Comparison of ENCODE assay signal across 8 cellular contexts in the genomic region with DNA sequence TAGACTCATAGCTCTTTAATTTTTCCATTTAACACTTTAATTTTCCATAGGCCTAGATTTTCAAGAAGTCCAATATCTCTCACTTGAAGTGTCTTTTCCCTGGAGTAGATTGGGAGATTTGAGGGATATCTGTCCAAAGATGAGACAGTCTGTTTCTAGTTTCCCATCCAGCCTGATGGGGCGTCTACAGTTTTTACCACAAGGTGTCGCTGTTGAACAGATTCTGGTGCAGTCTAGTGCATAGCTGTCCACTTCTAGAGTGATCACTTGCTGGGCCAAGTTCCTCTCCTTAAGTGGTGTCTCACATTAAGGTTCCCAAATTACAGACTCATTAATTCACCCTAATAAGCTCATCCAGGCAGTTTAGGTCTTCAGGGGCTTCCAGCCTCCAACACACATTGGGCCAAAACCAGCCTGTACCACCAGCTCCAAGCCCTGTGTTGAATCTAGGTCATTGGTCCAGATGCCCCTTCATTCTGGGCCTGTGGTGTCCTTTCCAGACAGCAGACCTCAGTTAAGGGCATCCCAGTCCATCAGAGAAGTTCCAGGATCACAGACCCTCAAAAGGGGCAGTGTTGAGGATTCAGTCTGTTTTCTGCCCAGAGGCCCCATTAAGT. TPM values are rescaled to one million over a fixed set of nuclear protein-coding genes. Genes with fewer than 3 reads are reported as not detected.
DNase-seq lines count a peak whose midpoint lies in the region; ATAC-seq and TF ChIP-seq lines count a peak whose summit lies in the region.

No MANE protein-coding gene starts in this region.

- no peaks in the 10 kb centered on the region for H3K27me3 Mint-ChIP-seq in activated CD8-positive, alpha-beta T cell treated with anti-CD3 and anti-CD28 coated beads, Interleukin-2, amount 10 ng/mL, durations not matched to agents 7 days and 5 days (ENCODE audit: low read depth)

- no peaks in the 10 kb centered on the region for H3K4me1 ChIP-seq in foreskin keratinocyte

- DNase-seq in GM04504 (ENCODE audit: low read depth) (peak; percentile 4), MV-4-11 (lab: John Stamatoyannopoulos, UW) (peak; percentile 58), foreskin keratinocyte (peak in 1 of 2 donors; percentile 34), NCI-H128 (lab: John Stamatoyannopoulos, UW; ENCODE audit: unreplicated experiment) (no peak), GM19240 (ENCODE audit: insufficient read length, low spot score) (no peak), sciatic nerve (ENCODE audit: low spot score) (no peak)
- DNase-seq in activated CD8-positive, alpha-beta T cell treated with anti-CD3 and anti-CD28 coated beads, Interleukin-2, amount 10 ng/mL, durations not matched to agents 7 days and 5 days = peak; percentile 74
- DNase-seq in stimulated activated naive CD4-positive, alpha-beta T cell treated with Interleukin-2 at 50 U/mL for 16 hours (lab: John Stamatoyannopoulos, UW) = peak; percentile 18

- H3K4me1 Mint-ChIP-seq in activated CD8-positive, alpha-beta T cell treated with anti-CD3 and anti-CD28 coated beads, Interleukin-2, amount 10 ng/mL, durations not matched to agents 7 days and 5 days (ENCODE audit: low read depth) = peaks cover 40% of the 10 kb centered on the region

- POLR2A ChIA-PET in activated CD8-positive, alpha-beta T cell treated with anti-CD3 and anti-CD28 coated beads, Interleukin-2, amount 10 ng/mL, durations not matched to agents 7 days and 5 days (lab: Charles Lee) = interaction anchor here (1.1 to 2.3 kb wide), 4 partner anchors 9 to 75 kb away, joined by 3 to 26 read pairs (median 12); partner anchors contain the start of genes CYLD and SNX20

- H3K27ac ChIP-seq in foreskin keratinocyte = no peak overlapping the region

- intact Hi-C loops in sciatic nerve (cut with DNase I) = no loop called here

- H3K27ac Mint-ChIP-seq in activated CD8-positive, alpha-beta T cell treated with anti-CD3 and anti-CD28 coated beads, Interleukin-2, amount 10 ng/mL, durations not matched to agents 7 days and 5 days = no peak overlapping the region

- H3K4me3 Mint-ChIP-seq in activated CD8-positive, alpha-beta T cell treated with anti-CD3 and anti-CD28 coated beads, Interleukin-2, amount 10 ng/mL, durations not matched to agents 7 days and 5 days = no peak overlapping the region

- peak; percentile 77 for TF ChIP-seq CTCF in foreskin keratinocyte (conservative IDR thresholded peaks at IDR 0.05)

- peaks cover 26% of the 10 kb centered on the region for H3K9me3 Mint-ChIP-seq in activated CD8-positive, alpha-beta T cell treated with anti-CD3 and anti-CD28 coated beads, Interleukin-2, amount 10 ng/mL, durations not matched to agents 7 days and 5 days (ENCODE audit: insufficient read depth)

- H3K36me3 Mint-ChIP-seq in activated CD8-positive, alpha-beta T cell treated with anti-CD3 and anti-CD28 coated beads, Interleukin-2, amount 10 ng/mL, durations not matched to agents 7 days and 5 days (ENCODE audit: low read depth) = peaks cover 83% of the 10 kb centered on the region

- H3K27me3 ChIP-seq in foreskin keratinocyte = peaks cover 10% of the 10 kb centered on the region

- CTCF ChIA-PET in activated CD8-positive, alpha-beta T cell treated with anti-CD3 and anti-CD28 coated beads, Interleukin-2, amount 10 ng/mL, durations not matched to agents 7 days and 5 days (lab: Charles Lee) = interaction anchor here (0.7 to 28.0 kb wide), 29 partner anchors 8 to 647 kb away, joined by 3 to 567 read pairs (median 4); partner anchors contain the start of genes CNEP1R1, CYLD and SNX20

- ATAC-seq in activated CD8-positive, alpha-beta T cell treated with anti-CD3 and anti-CD28 coated beads, Interleukin-2, amount 10 ng/mL, durations not matched to agents 7 days and 5 days = peak; percentile 14
- peak; percentile 54 for ATAC-seq in foreskin keratinocyte
- ATAC-seq in sciatic nerve = no peak

RNA-seq across cellular contexts. Expression of gene SNX20, which starts 9.4 kb away (rescaled TPM):
- total RNA-seq in activated CD8-positive, alpha-beta T cell treated with anti-CD3 and anti-CD28 coated beads, Interleukin-2, amount 10 ng/mL, durations not matched to agents 7 days and 5 days = 10 to 100 TPM; 64.8 to 65.3 TPM
- not detected in 2 replicates for total RNA-seq in foreskin keratinocyte
- not detected in 2 replicates for polyA plus RNA-seq in foreskin keratinocyte
- total RNA-seq in sciatic nerve = 2.6 TPM

RNA-seq across cellular contexts. Expression of gene NOD2, which starts 21.7 kb away (rescaled TPM):
- total RNA-seq in activated CD8-positive, alpha-beta T cell treated with anti-CD3 and anti-CD28 coated beads, Interleukin-2, amount 10 ng/mL, durations not matched to agents 7 days and 5 days = 1 to 10 TPM; 1.6 to 1.7 TPM
- total RNA-seq in foreskin keratinocyte = 0.92 and 1.1 TPM in 2 replicates
- polyA plus RNA-seq in foreskin keratinocyte = 0.44 and 0.45 TPM in 2 replicates
- 4.3 TPM for total RNA-seq in sciatic nerve

Comparison
In these comparisons a context has a peak if more than half of its experiments do, and no peak if none do; other contexts are left out.
1. DNase-seq: peak in GM04504 (single experiment), MV-4-11 (single experiment), activated CD8-positive, alpha-beta T cell treated with anti-CD3 and anti-CD28 coated beads, Interleukin-2, amount 10 ng/mL, durations not matched to agents 7 days and 5 days (single experiment) and stimulated activated naive CD4-positive, alpha-beta T cell treated with Interleukin-2 at 50 U/mL for 16 hours (single experiment); none in NCI-H128 (single experiment), GM19240 (single experiment) and sciatic nerve (single experiment).
2. RNA of gene SNX20, which starts 9.4 kb away (total RNA-seq): 64.8 to 65.3 TPM in activated CD8-positive, alpha-beta T cell treated with anti-CD3 and anti-CD28 coated beads, Interleukin-2, amount 10 ng/mL, durations not matched to agents 7 days and 5 days; 2.6 TPM in sciatic nerve (single experiment) and not detected in foreskin keratinocyte; every median in the first group is over 10 times any median in the second.